14 cellular contexts compared by ENCODE assay signal in genomic region chr9:110110154-110110553, GRCh38.
DNase-seq lines count a peak whose midpoint lies in the region; ATAC-seq lines count a peak whose summit lies in the region.
"Had no signal": no experiment of that assay in that cellular context is flagged by ENCODE, and none has a peak within 500 bp of the region (broad histone marks: within the 10 kb centered on the region; RNA-seq: fewer than 3 reads in every experiment).

No MANE protein-coding gene starts in this region.

- DNase-seq in NOMO-1 treated with DMSO at 0.1 percent for 48 hours (lab: John Stamatoyannopoulos, UW; ENCODE audit: unreplicated experiment) (peak; percentile 14), NOMO-1 treated with dmso at 0.1 percent for 144 hours (lab: John Stamatoyannopoulos, UW; ENCODE audit: unreplicated experiment) (no peak), amniotic stem cell (lab: John Stamatoyannopoulos, UW) (no peak), cerebellum (ENCODE audit: low spot score) (no peak), hypothalamus (lab: John Stamatoyannopoulos, UW) (no peak)
- DNase-seq: activated CD8-positive, alpha-beta memory T cell treated with anti-CD3 and anti-CD28 coated beads, Interleukin-2, amount 50 U/mL, for 48 hours; DMS79 treated with DMSO at 0.1 percent for 48 hours; esophagus squamous epithelium; HCEC 1CT; NK-92 treated with Interleukin-12 subunit alpha and Interleukin-12 subunit beta, amount 100 ng/mL, for 24 hours; sigmoid colon had no signal

- peak; percentile 75 for ATAC-seq in HG02678 (IDR thresholded peaks at IDR 0.05; ENCODE audit: unreplicated experiment)
- ATAC-seq in HG03558 (IDR thresholded peaks at IDR 0.05; ENCODE audit: extremely low read depth, unreplicated experiment): peak; percentile 51
- no peak for ATAC-seq in esophagus mucosa
